ENCODE assay signal across 8 cellular contexts in genomic region chr11:64245797-64246623, GRCh38. TPM values are rescaled to one million over a fixed set of nuclear protein-coding genes. Genes with fewer than 3 reads are reported as not detected.
DNase-seq lines count a peak whose midpoint lies in the region; ATAC-seq and TF ChIP-seq lines count a peak whose summit lies in the region.

No MANE protein-coding gene starts in this region.

- peak overlapping the region; percentile 93 for H3K27ac Mint-ChIP-seq in central memory CD8-positive, alpha-beta T cell (ENCODE audit: low read depth)

- H4K20me1 ChIP-seq in DND-41 (ENCODE audit: insufficient read depth, low read length): peaks cover 31% of the 10 kb centered on the region

- TF ChIP-seq RAD21 in liver (IDR thresholded peaks at IDR 0.05): no peak

- H3K27me3 Mint-ChIP-seq in central memory CD8-positive, alpha-beta T cell: no peaks in the 10 kb centered on the region

- peaks cover 46% of the 10 kb centered on the region for H3K79me2 ChIP-seq in DND-41 (ENCODE audit: insufficient read depth, low read length)

- H3K4me3 ChIP-seq in DND-41 (ENCODE audit: low read depth in 1 of 2, low read length in 2 of 2): peak overlapping the region; percentile 82 to 90
- H3K4me3 ChIP-seq in liver (ENCODE audit: low read depth in 1 of 3, low read length in 3 of 3): peak overlapping the region; percentile 74 to 92 (median 89)

- peak overlapping the region; percentile 83 for H3K4me3 Mint-ChIP-seq in central memory CD8-positive, alpha-beta T cell

- H3K36me3 ChIP-seq in DND-41 (ENCODE audit: insufficient read depth, low read length) (peaks cover 30% of the 10 kb centered on the region), liver (ENCODE audit: control insufficient read depth in 4 of 4, insufficient read depth in 3 of 4, low read depth in 1 of 4, low read length in 3 of 4) (peaks cover 0 to 6% (median 4%) of the 10 kb centered on the region in 4 donors)

- peak overlapping the region; percentile 93 for H3K4me2 ChIP-seq in DND-41 (ENCODE audit: insufficient read depth, low read length)

- H3K27ac ChIP-seq in DND-41 (ENCODE audit: low read length) (peak overlapping the region; percentile 91), liver (ENCODE audit: low read depth in 1 of 2, low read length in 2 of 2) (peak overlapping the region; percentile 90 to 92)

- peaks cover 56% of the 10 kb centered on the region for H3K4me1 ChIP-seq in DND-41 (ENCODE audit: insufficient read depth, low read length)
- peaks cover 17 to 66% (median 49%) of the 10 kb centered on the region in 4 donors for H3K4me1 ChIP-seq in liver (ENCODE audit: control insufficient read depth in 4 of 4, insufficient read depth in 4 of 4, low read length in 3 of 4)

- H3K9ac ChIP-seq in DND-41 (ENCODE audit: low read depth, low read length) (peak overlapping the region; percentile 83), liver (ENCODE audit: low read depth in 1 of 2, low read length in 2 of 2) (peak overlapping the region; percentile 32 to 76)

- ATAC-seq in DND-41 (ENCODE audit: insufficient read depth, low read depth) (peak; percentile 16), HG03378 (IDR thresholded peaks at IDR 0.05; ENCODE audit: unreplicated experiment) (no peak)
- peak; percentile 6 for ATAC-seq in central memory CD8-positive, alpha-beta T cell (replicated peaks; ENCODE audit: extremely low read depth, poor library complexity, severe bottlenecking)

- H3K27me3 ChIP-seq in DND-41 (ENCODE audit: insufficient read depth, low read length, poor library complexity): no peaks in the 10 kb centered on the region
- no peaks in the 10 kb centered on the region for H3K27me3 ChIP-seq in liver (ENCODE audit: control insufficient read depth in 4 of 4, insufficient read depth in 4 of 4, low read length in 3 of 4)

- no peak for TF ChIP-seq CTCF in DND-41 (IDR thresholded peaks at IDR 0.05; ENCODE audit: borderline replicate concordance, extremely low read depth, low read length, poor library complexity, severe bottlenecking)
- no peak for TF ChIP-seq CTCF in liver (IDR thresholded peaks at IDR 0.05; ENCODE audit: low read depth, low read length, missing input control)

- H3K36me3 Mint-ChIP-seq in central memory CD8-positive, alpha-beta T cell (ENCODE audit: insufficient read depth): peaks cover 21% of the 10 kb centered on the region

- H3K4me1 Mint-ChIP-seq in central memory CD8-positive, alpha-beta T cell: peaks cover 48% of the 10 kb centered on the region

- DNase-seq in DND-41: peak; percentile 80
- peak; percentile 99 for DNase-seq in M059J (ENCODE audit: low read depth)
- DNase-seq in activated CD4-positive, CD25-positive, alpha-beta regulatory T cell (lab: John Stamatoyannopoulos, UW): peak; percentile 31 to 71 (median 50)
- DNase-seq in central memory CD8-positive, alpha-beta T cell (ENCODE audit: low spot score in 2 of 2): peak; percentile 44 to 61
- peak; percentile 44 to 82 (median 73) for DNase-seq in stimulated activated CD4-positive, alpha-beta T cell treated with anti-CD3 and anti-CD28 coated beads, TNF-alpha, amount 100 ng/mL, for 24 hours (ENCODE audit: low read depth in 3 of 3)
- DNase-seq in NCI-H1436 (lab: John Stamatoyannopoulos, UW): no peak

- 1% methylated on average over 47 of the region's 47 CpGs for WGBS in liver

- H3K9me3 Mint-ChIP-seq in central memory CD8-positive, alpha-beta T cell: no peaks in the 10 kb centered on the region

- H3K9me3 ChIP-seq in DND-41 (ENCODE audit: insufficient read depth, low read length, severe bottlenecking) (no peaks in the 10 kb centered on the region), liver (ENCODE audit: control insufficient read depth in 4 of 4, low read length in 3 of 4) (no peaks in the 10 kb centered on the region)

- H2AFZ ChIP-seq in DND-41 (ENCODE audit: low read depth, low read length): peak overlapping the region; percentile 71

TF ChIP-seq in liver, 16 proteins besides CTCF, POLR2A, EP300 and RAD21:
- TF ChIP-seq FOXA1 (IDR thresholded peaks at IDR 0.05) (no peak), HNF4A (conservative IDR thresholded peaks at IDR 0.05) (peak in 1 of 2 donors; percentile 16)

RNA-seq across cellular contexts. Expression of gene PPP1R14B, which starts 0.7 kb away (rescaled TPM):
- 248 and 263 TPM in 2 replicates for total RNA-seq in M059J (2014; rRNA removed; shearing (Covaris generic))
- 10 to 100 TPM; 34.9 to 41.7 TPM for total RNA-seq in liver
- polyA plus RNA-seq in liver: 10 to 100 TPM; 24.2 to 57.6 TPM

RNA-seq across cellular contexts. Expression of gene FKBP2, which starts 5.1 kb away (rescaled TPM):
- total RNA-seq in M059J (2014; rRNA removed; shearing (Covaris generic)): 100 and 104 TPM in 2 replicates
- total RNA-seq in liver: 10 to 100 TPM; 60.8 to 79.0 TPM
- 100 to 1,000 TPM; 170 to 241 TPM for polyA plus RNA-seq in liver

RNA-seq across cellular contexts. Expression of gene PLCB3, which starts 5.3 kb away (rescaled TPM):
- 24.0 and 42.3 TPM in 2 replicates for total RNA-seq in M059J (2014; rRNA removed; shearing (Covaris generic))
- total RNA-seq in liver: 1 to 10 TPM; 7.7 to 8.5 TPM
- polyA plus RNA-seq in liver: 1 to 10 TPM in 1 of 2 donors, under 1 TPM in 1; 0.79 to 3.1 TPM

RNA-seq across cellular contexts. Expression of gene VEGFB, which starts 11.6 kb away (rescaled TPM):
- total RNA-seq in M059J (2014; rRNA removed; shearing (Covaris generic)): 29.8 and 36.1 TPM in 2 replicates
- 1 to 10 TPM; 3.6 to 9.5 TPM for total RNA-seq in liver
- polyA plus RNA-seq in liver: 10 to 100 TPM; 11.9 to 17.3 TPM

RNA-seq across cellular contexts. Expression of gene DNAJC4, which starts 15.7 kb away (rescaled TPM):
- total RNA-seq in M059J (2014; rRNA removed; shearing (Covaris generic)): 20.6 and 23.7 TPM in 2 replicates
- 10 to 100 TPM in 1 of 2 donors, 1 to 10 TPM in 1; 8.5 to 25.9 TPM for total RNA-seq in liver
- 10 to 100 TPM; 22.7 to 24.3 TPM for polyA plus RNA-seq in liver
